Comparison of ENCODE assay signal across 1 cellular context in genomic region chr12:79559591-79559990, GRCh38.
TF ChIP-seq lines count a peak whose summit lies in the region.

No MANE protein-coding gene starts in this region.

TF ChIP-seq in GM12878, 131 proteins besides CTCF, POLR2A, EP300 and RAD21 (continued from another document):
- TF ChIP-seq USF1 (IDR thresholded peaks at IDR 0.05; ENCODE audit: borderline replicate concordance, extremely low read length, insufficient read depth, low read depth, low read length) = no peak
- no peak for TF ChIP-seq MAX (IDR thresholded peaks at IDR 0.05; ENCODE audit: low read depth, low read length)
- TF ChIP-seq MYC (IDR thresholded peaks at IDR 0.05; ENCODE audit: insufficient read depth, insufficient read length, insufficient replicate concordance, low read length, severe bottlenecking) = no peak
- no peak for TF ChIP-seq SMAD5 (IDR thresholded peaks at IDR 0.05; ENCODE audit: low read depth)
- no peak for TF ChIP-seq RB1 (IDR thresholded peaks at IDR 0.05; ENCODE audit: borderline replicate concordance)
- TF ChIP-seq SMAD1 (IDR thresholded peaks at IDR 0.05; ENCODE audit: low read depth, partially characterized antibody) = no peak
- no peak for TF ChIP-seq BCLAF1 (IDR thresholded peaks at IDR 0.05)
- TF ChIP-seq SUZ12 (IDR thresholded peaks at IDR 0.05; ENCODE audit: unreplicated experiment) = no peak
- TF ChIP-seq RUNX3 (IDR thresholded peaks at IDR 0.05; ENCODE audit: low read length) = no peak
- TF ChIP-seq HCFC1 (IDR thresholded peaks at IDR 0.05; ENCODE audit: low read length) = no peak
TF ChIP-seq in GM12878: peak in this region for 0.
